Comparison of ENCODE assay signal across 8 cellular contexts in the genomic region with DNA sequence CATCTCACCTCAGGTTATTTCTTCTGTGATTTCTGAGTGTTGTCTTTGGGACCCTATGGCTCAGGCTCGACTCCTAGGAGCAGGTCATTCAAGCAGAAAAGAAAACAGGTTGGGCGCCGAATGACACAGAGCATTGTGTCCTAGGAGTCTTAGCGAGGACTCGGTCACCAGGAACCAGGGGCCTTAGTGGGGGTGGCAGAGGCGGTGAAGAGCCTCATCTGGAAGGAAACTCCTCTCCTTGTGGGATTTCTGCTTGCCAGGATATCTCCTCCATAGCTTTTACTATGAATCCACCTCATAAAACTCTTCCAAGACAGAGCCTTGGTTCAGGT. TPM values are rescaled to one million over a fixed set of nuclear protein-coding genes. Genes with fewer than 3 reads are reported as not detected.
DNase-seq lines count a peak whose midpoint lies in the region; ATAC-seq, FAIRE-seq and TF ChIP-seq lines count a peak whose summit lies in the region.

No MANE protein-coding gene starts in this region.

- TF ChIP-seq POLR2A in Peyer's patch (IDR thresholded peaks at IDR 0.05), result no peak

- H3K4me1 ChIP-seq in Peyer's patch (peaks cover 0 to 12% (median 3%) of the 10 kb centered on the region in 4 donors), esophagus (ENCODE audit: control insufficient read depth in 2 of 2, insufficient read depth in 2 of 2, low read length in 1 of 2) (peaks cover 0 to 2% of the 10 kb centered on the region in 2 donors), pancreas (peaks cover 0 to 4% (median 3%) of the 10 kb centered on the region in 3 donors)

- peak overlapping the region in 3 of 4 donors; percentile 73 to 94 (median 81) for H3K27ac ChIP-seq in Peyer's patch
- H3K27ac ChIP-seq in esophagus (ENCODE audit: low read depth in 2 of 2, low read length in 1 of 2), result no peak overlapping the region
- H3K27ac ChIP-seq in pancreas, result peak overlapping the region; percentile 91 to 97 (median 95)

- H3K36me3 ChIP-seq in Peyer's patch, result no peaks in the 10 kb centered on the region
- no peaks in the 10 kb centered on the region for H3K36me3 ChIP-seq in esophagus (ENCODE audit: control insufficient read depth in 2 of 2, insufficient read depth in 2 of 2, low read length in 1 of 2)
- no peaks in the 10 kb centered on the region for H3K36me3 ChIP-seq in pancreas

- H3K27me3 ChIP-seq in Peyer's patch (no peaks in the 10 kb centered on the region), esophagus (ENCODE audit: control insufficient read depth in 1 of 2, insufficient read depth in 2 of 2, low read length in 2 of 2) (no peaks in the 10 kb centered on the region), pancreas (no peaks in the 10 kb centered on the region)

- peak; percentile 22 to 58 (median 38) for ATAC-seq in pancreas
- no peak for ATAC-seq in GM19463 (IDR thresholded peaks at IDR 0.05; ENCODE audit: unreplicated experiment)

- DNase-seq in DMS53 treated with DMSO at 0.1 percent for 48 hours (lab: John Stamatoyannopoulos, UW; ENCODE audit: unreplicated experiment) (peak; percentile 3), Peyer's patch (peak in 1 of 3 donors; percentile 53), pancreas (no peak), NK-92 (lab: John Stamatoyannopoulos, UW; ENCODE audit: unreplicated experiment) (no peak), NCI-H2196 treated with DMSO at 0.1 percent for 48 hours (lab: John Stamatoyannopoulos, UW; ENCODE audit: unreplicated experiment) (no peak), NCI-H1436 treated with DMSO at 0.1 percent for 48 hours (lab: John Stamatoyannopoulos, UW) (no peak)

- intact Hi-C loops in pancreas (cut with DNase I), result no loop called here

- TF ChIP-seq CTCF in Peyer's patch (IDR thresholded peaks at IDR 0.05) (no peak), pancreas (IDR thresholded peaks at IDR 0.05) (no peak)

- H3K4me3 ChIP-seq in Peyer's patch (peak overlapping the region; percentile 61 to 93 (median 76)), esophagus (ENCODE audit: low read depth in 1 of 2, low read length in 2 of 2) (peak overlapping the region; percentile 75 to 77), pancreas (peak overlapping the region; percentile 45 to 83 (median 69))

- no peak for FAIRE-seq in pancreas (lab: Jason Lieb, UNC)

- WGBS in esophagus, 2 donors, result 23 to 33% methylated on average over 6 of the region's 6 CpGs
- 3 to 6% methylated on average over 6 of the region's 6 CpGs for WGBS in pancreas, 2 donors

- H3K9me3 ChIP-seq in Peyer's patch (no peaks in the 10 kb centered on the region), esophagus (ENCODE audit: control insufficient read depth in 2 of 2, insufficient read depth in 1 of 2, low read depth in 1 of 2, low read length in 1 of 2) (no peaks in the 10 kb centered on the region), pancreas (no peaks in the 10 kb centered on the region)

RNA-seq across cellular contexts. Expression of gene PLEKHH1, which starts 0.6 kb away (rescaled TPM):
- total RNA-seq in Peyer's patch (100 to 1,000 TPM in 2 of 4 donors, 10 to 100 TPM in 2; 68.5 to 142 (median 92.0) TPM), pancreas (10 to 100 TPM; 15.0 to 24.6 (median 21.9) TPM)
- polyA plus RNA-seq in esophagus (10 to 100 TPM in 1 of 2 donors, 1 to 10 TPM in 1; 2.4 to 10.3 TPM), pancreas (10 to 100 TPM; 24.5 to 48.8 TPM)

RNA-seq across cellular contexts. Expression of gene TMEM229B, which starts 45.2 kb away (rescaled TPM):
- 10 to 100 TPM in 3 of 4 donors, 1 to 10 TPM in 1; 8.3 to 39.7 (median 31.7) TPM for total RNA-seq in Peyer's patch
- polyA plus RNA-seq in esophagus, result under 1 TPM; 0.26 to 0.28 TPM
- 1 to 10 TPM; 2.2 to 7.5 (median 5.1) TPM for total RNA-seq in pancreas
- polyA plus RNA-seq in pancreas, result 1 to 10 TPM; 1.9 to 2.9 TPM

Comparison
In these comparisons a context has a peak if more than half of its experiments do, and no peak if none do; other contexts are left out.
1. H3K27ac ChIP-seq: peak in Peyer's patch (3 of 4) and pancreas (4 of 4); none in esophagus (0 of 2).
2. Peak in every context shown above with its lines, with median percentiles within 50 percentile points of each other: H3K4me3 ChIP-seq.